ENCODE assay signal across 1 cellular context in the genomic region with DNA sequence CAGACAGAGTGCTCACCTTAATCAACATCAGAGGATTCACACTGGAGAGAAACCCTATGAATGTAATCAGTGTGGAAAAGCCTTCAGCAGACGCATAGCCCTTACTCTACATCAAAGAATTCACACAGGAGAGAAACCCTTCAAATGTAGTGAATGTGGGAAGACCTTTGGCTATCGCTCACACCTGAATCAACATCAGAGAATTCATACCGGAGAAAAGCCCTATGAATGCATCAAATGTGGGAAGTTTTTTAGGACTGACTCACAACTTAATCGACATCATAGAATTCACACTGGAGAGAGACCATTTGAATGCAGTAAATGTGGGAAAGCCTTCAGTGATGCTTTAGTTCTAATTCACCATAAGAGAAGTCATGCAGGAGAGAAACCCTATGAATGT.
TF ChIP-seq lines count a peak whose summit lies in the region.

No MANE protein-coding gene starts in this region.

TF ChIP-seq in H1, 55 proteins besides CTCF, POLR2A, EP300 and RAD21:
- peak; percentile 80 for TF ChIP-seq ZNF274 (IDR thresholded peaks at IDR 0.05; ENCODE audit: borderline replicate concordance, extremely low read depth, low read length)
- TF ChIP-seq POLR2AphosphoS5 (IDR thresholded peaks at IDR 0.05; ENCODE audit: low read depth, low read length), result no peak
- no peak for TF ChIP-seq HDAC2 (IDR thresholded peaks at IDR 0.05; ENCODE audit: borderline replicate concordance in 1 of 2, low read depth in 2 of 2, low read length in 2 of 2)
TF ChIP-seq in H1: peak in this region for 1.
